ENCODE assay signal across 23 cellular contexts in genomic region chr17:58308985-58309917, GRCh38. TPM values are rescaled to one million over a fixed set of nuclear protein-coding genes. Genes with fewer than 3 reads are reported as not detected.
A peak's percentile ranks its signal among the peaks of the same experiment; 100 is the strongest.
DNase-seq lines count a peak whose midpoint lies in the region; ATAC-seq and TF ChIP-seq lines count a peak whose summit lies in the region.
"Had no signal": no experiment of that assay in that cellular context is flagged by ENCODE, and none has a peak within 500 bp of the region (broad histone marks: within the 10 kb centered on the region; RNA-seq: fewer than 3 reads in every experiment).

No MANE protein-coding gene starts in this region.

- ATAC-seq in IMR-90 (ENCODE audit: low read depth) (no peak), sciatic nerve (no peak)
- ATAC-seq: activated naive CD8-positive, alpha-beta T cell treated with anti-CD3 and anti-CD28 coated beads, Interleukin-2, amount 50 U/mL, for 24 hours; body of pancreas had no signal

- no peak overlapping the region for H3K4ac ChIP-seq in IMR-90 (ENCODE audit: low read depth, low read length)

- H2BK15ac ChIP-seq in IMR-90 (ENCODE audit: low read depth, low read length), result no peak overlapping the region

- in situ Hi-C loops in IMR-90 (cut with MboI; ENCODE audit: low sequenced_read_pairs), result no loop called here
- in situ Hi-C loops in GM23248 (cut with MboI), result no loop called here

- H3K27me3 ChIP-seq in IMR-90 (ENCODE audit: control insufficient read depth, insufficient read depth, low read length) (peaks cover 2% of the 10 kb centered on the region; the same call in 1 of the 2 replicates), GM23248 (replicated peaks; ENCODE audit: insufficient read depth) (no peaks in the 10 kb centered on the region)
- H3K27me3 ChIP-seq: body of pancreas, ovary, sigmoid colon, upper lobe of left lung had no signal

- H3K18ac ChIP-seq in IMR-90 (ENCODE audit: low read depth, low read length), result no peak overlapping the region

- no peak overlapping the region for H3K27ac Mint-ChIP-seq in glutamatergic neuron (ENCODE audit: unreplicated experiment)
- H3K27ac Mint-ChIP-seq: activated naive CD8-positive, alpha-beta T cell treated with anti-CD3 and anti-CD28 coated beads, Interleukin-2, amount 50 U/mL, for 24 hours; B cell had no signal

- peaks cover 11% of the 10 kb centered on the region for H3K4me1 Mint-ChIP-seq in glutamatergic neuron (ENCODE audit: low read depth, unreplicated experiment)
- H3K4me1 Mint-ChIP-seq: activated naive CD8-positive, alpha-beta T cell treated with anti-CD3 and anti-CD28 coated beads, Interleukin-2, amount 50 U/mL, for 24 hours had no signal

- H3K4me1 ChIP-seq in IMR-90 (ENCODE audit: control insufficient read depth, insufficient read depth, low read length) (no peaks in the 10 kb centered on the region), GM23248 (ENCODE audit: insufficient read depth) (no peaks in the 10 kb centered on the region)
- H3K4me1 ChIP-seq: A549, body of pancreas, sigmoid colon, upper lobe of left lung had no signal

- no peak overlapping the region for H2BK20ac ChIP-seq in IMR-90 (ENCODE audit: low read depth, low read length)

- no peak overlapping the region for H2BK5ac ChIP-seq in IMR-90 (ENCODE audit: low read depth, low read length, poor library complexity, severe bottlenecking)

- no peaks in the 10 kb centered on the region for H3K79me2 ChIP-seq in GM23248 (ENCODE audit: insufficient read depth)

- DNase-seq in activated CD8-positive, alpha-beta memory T cell treated with anti-CD3 and anti-CD28 coated beads for 24 hours, result peak; percentile 43
- DNase-seq in activated CD8-positive, alpha-beta memory T cell treated with anti-CD3 and anti-CD28 coated beads, Interleukin-2, amount 50 U/mL, for 4 hours, result no peak
- no peak for DNase-seq in IMR-90
- peak; percentile 10 for DNase-seq in glutamatergic neuron
- peak; percentile 38 for DNase-seq in sciatic nerve (ENCODE audit: low spot score)
- DNase-seq in NCI-H446 (lab: John Stamatoyannopoulos, UW), result no peak
- DNase-seq in DMS153 treated with DMSO at 0.1 percent for 48 hours (lab: John Stamatoyannopoulos, UW; ENCODE audit: unreplicated experiment), result no peak
- no peak for DNase-seq in GM23248
- DNase-seq: activated naive CD8-positive, alpha-beta T cell treated with anti-CD3 and anti-CD28 coated beads, Interleukin-2, amount 50 U/mL, for 24 hours; body of pancreas; mesenchymal stem cell; naive B cell; NCI-H1436; NCI-H524 treated with DMSO at 0.1 percent for 48 hours; sigmoid colon; stimulated activated CD4-positive, alpha-beta T cell treated with anti-CD3 and anti-CD28 coated beads, Interleukin-15, amount 100 ng/mL, for 24 hours had no signal

- no peaks in the 10 kb centered on the region for H3K36me3 ChIP-seq in IMR-90 (ENCODE audit: control insufficient read depth, insufficient read depth, low read length)
- no peaks in the 10 kb centered on the region for H3K36me3 ChIP-seq in GM23248 (ENCODE audit: low read depth)
- H3K36me3 ChIP-seq: ovary, upper lobe of left lung had no signal

- intact Hi-C loops in IMR-90 (cut with micrococcal nuclease), result no loop called here
- intact Hi-C loops in sciatic nerve (cut with DNase I), result no loop called here

- no peaks in the 10 kb centered on the region for H3K9me2 ChIP-seq in GM23248 (ENCODE audit: insufficient read depth)

- H3K4me3 Mint-ChIP-seq in glutamatergic neuron (ENCODE audit: unreplicated experiment), result no peak overlapping the region
- H3K4me3 Mint-ChIP-seq: activated naive CD8-positive, alpha-beta T cell treated with anti-CD3 and anti-CD28 coated beads, Interleukin-2, amount 50 U/mL, for 24 hours; B cell; H9 had no signal

- TF ChIP-seq POLR2A in IMR-90 (IDR thresholded peaks at IDR 0.05; ENCODE audit: low read depth, low read length), result no peak

- WGBS in IMR-90 (ENCODE audit: extremely low coverage in 2 of 2, insufficient read length in 1 of 2), 2 experiments, result 64% methylated on average over 3 of the region's 21 CpGs; no CpG with 5 or more reads in 1 of the 2 experiments
- WGBS in GM23248 (ENCODE audit: low coverage in 1 of 2, low lambda C conversion rate in 2 of 2, missing lambda C conversion rate in 2 of 2), 2 experiments, result 76 to 78% methylated on average over 20 to 21 of the region's 21 CpGs

- no TSS peak for BruUV-seq in IMR-90 (replicated peaks; lab: Mats Ljungman, UMichigan)

- H3K79me1 ChIP-seq in IMR-90 (ENCODE audit: low read depth in 1 of 2, low read length in 2 of 2), result no peaks in the 10 kb centered on the region

- no peak overlapping the region for H2AK9ac ChIP-seq in IMR-90 (replicated peaks; ENCODE audit: low read depth, low read length, poor library complexity)

- H3K9me3 ChIP-seq in IMR-90 (ENCODE audit: control insufficient read depth, insufficient read depth, low read length) (no peaks in the 10 kb centered on the region), GM23248 (ENCODE audit: low read depth) (no peaks in the 10 kb centered on the region)
- H3K9me3 ChIP-seq: A549, body of pancreas, ovary, sigmoid colon, upper lobe of left lung had no signal

- H3K4me3 ChIP-seq in IMR-90 (ENCODE audit: insufficient read depth, low read depth, low read length) (no peak overlapping the region), GM23248 (no peak overlapping the region)
- H3K4me3 ChIP-seq: A549, body of pancreas, ovary, sigmoid colon, upper lobe of left lung had no signal

- POLR2A ChIA-PET in IMR-90 (lab: Charles Lee; ENCODE audit: unreplicated experiment), result no interaction called here

- H3K9ac ChIP-seq in IMR-90 (ENCODE audit: low read depth, low read length), result no peak overlapping the region
- H3K9ac ChIP-seq in GM23248, result no peak overlapping the region

- H4K20me1 ChIP-seq in IMR-90 (ENCODE audit: insufficient read depth, low read length), result no peaks in the 10 kb centered on the region
- H4K20me1 ChIP-seq in GM23248 (ENCODE audit: insufficient read depth), result no peaks in the 10 kb centered on the region

- no peaks in the 10 kb centered on the region for H3F3A ChIP-seq in GM23248 (ENCODE audit: insufficient read depth)

- no peak overlapping the region for H3K14ac ChIP-seq in IMR-90 (replicated peaks; ENCODE audit: low read depth, low read length)

- H4K91ac ChIP-seq in IMR-90 (ENCODE audit: insufficient read depth, low read depth, low read length), result no peak overlapping the region

- H3K4me2 ChIP-seq in IMR-90 (ENCODE audit: low read depth, low read length) (no peak overlapping the region), GM23248 (ENCODE audit: unreplicated experiment) (no peak overlapping the region)
- H3K4me2 ChIP-seq: A549 had no signal

- no peak overlapping the region for H4K8ac ChIP-seq in IMR-90 (ENCODE audit: low read depth in 2 of 2, low read length in 2 of 2)

- no peak overlapping the region for H4K5ac ChIP-seq in IMR-90 (ENCODE audit: low read depth, low read length)

- H2BK120ac ChIP-seq in IMR-90 (ENCODE audit: low read depth, low read length), result no peak overlapping the region

- no peak for TF ChIP-seq RAD21 in IMR-90 (IDR thresholded peaks at IDR 0.05; ENCODE audit: low read length)

- no peaks in the 10 kb centered on the region for H3K9me3 Mint-ChIP-seq in glutamatergic neuron (ENCODE audit: unreplicated experiment)
- H3K9me3 Mint-ChIP-seq: activated naive CD8-positive, alpha-beta T cell treated with anti-CD3 and anti-CD28 coated beads, Interleukin-2, amount 50 U/mL, for 24 hours; H9; naive B cell had no signal

- CTCF ChIA-PET in IMR-90 (lab: Yijun Ruan, JAX), result no interaction called here

- H2AFZ ChIP-seq in IMR-90 (replicated peaks; ENCODE audit: low read length, poor library complexity), result peak overlapping the region; percentile 21
- no peak overlapping the region for H2AFZ ChIP-seq in GM23248

- no peaks in the 10 kb centered on the region for H3K9me1 ChIP-seq in IMR-90 (ENCODE audit: insufficient read depth, low read length)

- H3K27ac ChIP-seq in IMR-90 (ENCODE audit: insufficient read depth, low read length) (no peak overlapping the region), GM23248 (no peak overlapping the region)
- H3K27ac ChIP-seq: A549, body of pancreas, ovary, sigmoid colon, upper lobe of left lung had no signal

- no peak overlapping the region for H2AK5ac ChIP-seq in IMR-90 (ENCODE audit: low read depth, low read length)

- H3K56ac ChIP-seq in IMR-90 (ENCODE audit: extremely low read depth, insufficient read depth, low read length), result no peak overlapping the region

- no peak overlapping the region for H3K23ac ChIP-seq in IMR-90 (ENCODE audit: low read depth, low read length)

- H3K36me3 Mint-ChIP-seq in glutamatergic neuron (ENCODE audit: unreplicated experiment), result peaks cover 4% of the 10 kb centered on the region
- H3K36me3 Mint-ChIP-seq: naive B cell had no signal

- TF ChIP-seq CTCF in IMR-90 (conservative IDR thresholded peaks at IDR 0.05; ENCODE audit: low read depth, low read length) (no peak), glutamatergic neuron (IDR thresholded peaks at IDR 0.05; ENCODE audit: partially characterized antibody, unreplicated experiment) (no peak)

- dilution Hi-C loops in IMR-90 (cut with HindIII; ENCODE audit: low sequenced_read_pairs, unreplicated experiment), result no loop called here

- peaks cover 4% of the 10 kb centered on the region for H3K27me3 Mint-ChIP-seq in glutamatergic neuron (ENCODE audit: unreplicated experiment)
- H3K27me3 Mint-ChIP-seq: activated naive CD8-positive, alpha-beta T cell treated with anti-CD3 and anti-CD28 coated beads, Interleukin-2, amount 50 U/mL, for 24 hours; B cell; naive B cell had no signal

RNA-seq across cellular contexts. Expression of gene TSPOAP1, which starts 19.3 kb away (rescaled TPM):
- total RNA-seq in IMR-90 (2012; rRNA removed) (0.56 and 0.90 TPM in 2 replicates), glutamatergic neuron (ENCODE audit: unreplicated experiment) (39.7 TPM), sciatic nerve (17.8 TPM)
- polyA plus RNA-seq in IMR-90 (2012; rRNA removed) (1.2 and 1.6 TPM in 2 replicates), GM23248 (2016; fragmentation: Nextera tagmentation; extraction: Ambion mirVana) (0.63 and 1.0 TPM in 2 replicates)
- polyA plus RNA-seq in IMR-90 (2012; cell fraction: cytosol; rRNA removed), result 0.18 and 0.74 TPM in 2 replicates
- 9.6 and 10.6 TPM in 2 replicates for polyA plus RNA-seq in IMR-90 (2012; cell fraction: nucleus; rRNA removed; ENCODE audit: low replicate concordance)
- total RNA-seq in GM23248 (2014; rRNA removed; shearing (Covaris generic)), result under 0.01 and 0.76 TPM in 2 replicates
- polyA plus RNA-seq: A549 had no signal

RNA-seq across cellular contexts. Expression of gene MPO, which starts 28.5 kb away (rescaled TPM):
- total RNA-seq in IMR-90 (2012; rRNA removed) (not detected in 2 replicates), glutamatergic neuron (ENCODE audit: unreplicated experiment) (not detected), sciatic nerve (2.0 TPM)
- polyA plus RNA-seq in IMR-90 (2012; rRNA removed) (not detected in 2 replicates), GM23248 (2016; fragmentation: Nextera tagmentation; extraction: Ambion mirVana) (not detected in 2 replicates)
- 0.03 TPM in 1 of 2 replicates, not detected in the other for polyA plus RNA-seq in IMR-90 (2012; cell fraction: cytosol; rRNA removed)
- 0.02 TPM in 1 of 2 replicates, not detected in the other for polyA plus RNA-seq in IMR-90 (2012; cell fraction: nucleus; rRNA removed; ENCODE audit: low replicate concordance)
- total RNA-seq in GM23248 (2014; rRNA removed; shearing (Covaris generic)), result 0.38 TPM in 1 of 2 replicates, not detected in the other
- total RNA-seq: B cell, body of pancreas, fibroblast of lung, H9, M059J had no signal
- polyA plus RNA-seq: A549 had no signal

RNA-seq across cellular contexts. Expression of gene SUPT4H1, which starts 42.8 kb away (rescaled TPM):
- total RNA-seq in IMR-90 (2012; rRNA removed), result 51.6 and 83.6 TPM in 2 replicates
- polyA plus RNA-seq in IMR-90 (2012; rRNA removed), result 97.3 and 129 TPM in 2 replicates
- 64.1 and 109 TPM in 2 replicates for polyA plus RNA-seq in IMR-90 (2012; cell fraction: cytosol; rRNA removed)
- polyA plus RNA-seq in IMR-90 (2012; cell fraction: nucleus; rRNA removed; ENCODE audit: low replicate concordance), result 30.0 and 85.6 TPM in 2 replicates
- total RNA-seq in glutamatergic neuron (ENCODE audit: unreplicated experiment), result 82.1 TPM
- total RNA-seq in sciatic nerve, result 62.2 TPM
- 48.7 and 57.1 TPM in 2 replicates for total RNA-seq in GM23248 (2014; rRNA removed; shearing (Covaris generic))
- polyA plus RNA-seq in GM23248 (2016; fragmentation: Nextera tagmentation; extraction: Ambion mirVana), result 88.7 and 92.1 TPM in 2 replicates

Comparison
In these comparisons a context has a peak if more than half of its experiments do, and no peak if none do; other contexts are left out.
1. DNase-seq: peak in activated CD8-positive, alpha-beta memory T cell treated with anti-CD3 and anti-CD28 coated beads for 24 hours (single experiment), glutamatergic neuron (single experiment) and sciatic nerve (single experiment); none in activated CD8-positive, alpha-beta memory T cell treated with anti-CD3 and anti-CD28 coated beads, Interleukin-2, amount 50 U/mL, for 4 hours (single experiment), IMR-90 (single experiment), NCI-H446 (0 of 2), DMS153 treated with DMSO at 0.1 percent for 48 hours (single experiment) and GM23248 (single experiment).